ENCODE assay signal across 22 cellular contexts in genomic region chr2:27914793-27915175, GRCh38. TPM values are rescaled to one million over a fixed set of nuclear protein-coding genes. Genes with fewer than 3 reads are reported as not detected.
DNase-seq lines count a peak whose midpoint lies in the region; ATAC-seq and TF ChIP-seq lines count a peak whose summit lies in the region.
"Had no signal": no experiment of that assay in that cellular context is flagged by ENCODE, and none has a peak within 500 bp of the region (broad histone marks: within the 10 kb centered on the region; RNA-seq: fewer than 3 reads in every experiment).

No MANE protein-coding gene starts in this region.

- TF ChIP-seq POLR2A in heart left ventricle (IDR thresholded peaks at IDR 0.05) (no peak), prostate gland (IDR thresholded peaks at IDR 0.05) (no peak)

- H3K4me1 Mint-ChIP-seq in activated CD8-positive, alpha-beta T cell treated with anti-CD3 and anti-CD28 coated beads for 36 hours (ENCODE audit: low read depth) = peaks cover 28% of the 10 kb centered on the region
- peaks cover 2% of the 10 kb centered on the region for H3K4me1 Mint-ChIP-seq in activated CD8-positive, alpha-beta T cell treated with anti-CD3 and anti-CD28 coated beads, Interleukin-2, amount 10 ng/mL, durations not matched to agents 7 days and 5 days (ENCODE audit: low read depth)
- no peaks in the 10 kb centered on the region for H3K4me1 Mint-ChIP-seq in nephron progenitor cell

- H3K4me1 ChIP-seq in heart left ventricle (peaks cover 3 to 38% (median 26%) of the 10 kb centered on the region in 12 donors), prostate gland (replicated peaks) (peaks cover 7% of the 10 kb centered on the region), upper lobe of right lung (peaks cover 26% of the 10 kb centered on the region)

- H3K27me3 Mint-ChIP-seq in activated CD8-positive, alpha-beta T cell treated with anti-CD3 and anti-CD28 coated beads for 36 hours = no peaks in the 10 kb centered on the region
- H3K27me3 Mint-ChIP-seq in activated CD8-positive, alpha-beta T cell treated with anti-CD3 and anti-CD28 coated beads, Interleukin-2, amount 10 ng/mL, durations not matched to agents 7 days and 5 days (ENCODE audit: low read depth) = no peaks in the 10 kb centered on the region
- H3K27me3 Mint-ChIP-seq in nephron progenitor cell (ENCODE audit: low read depth, poor library complexity) = peaks cover 2% of the 10 kb centered on the region
- H3K27me3 Mint-ChIP-seq: B cell; natural killer cell treated with Interleukin-12 subunit alpha and Interleukin-12 subunit beta and Interleukin-15 and Interleukin-18, amount 100 ng/mL, for 72 hours had no signal

- no peak for DNase-seq in activated CD8-positive, alpha-beta T cell treated with anti-CD3 and anti-CD28 coated beads for 36 hours
- DNase-seq in activated CD8-positive, alpha-beta T cell treated with anti-CD3 and anti-CD28 coated beads, Interleukin-2, amount 10 ng/mL, durations not matched to agents 7 days and 5 days = no peak
- DNase-seq in heart left ventricle (no peak), prostate gland (ENCODE audit: low spot score) (peak; percentile 26), upper lobe of right lung (no peak), iPS-NIHi11 (ENCODE audit: low spot score) (no peak), nephron progenitor cell (no peak), ACHN (no peak)
- DNase-seq: activated CD8-positive, alpha-beta memory T cell treated with anti-CD3 and anti-CD28 coated beads, Interleukin-2, amount 50 U/mL, for 4 hours; activated effector memory CD4-positive, alpha-beta T cell treated with anti-CD3 and anti-CD28 coated beads, Interleukin-2, amount 50 U/mL, for 16 hours; amniotic stem cell; central memory CD4-positive, alpha-beta T cell; glutamatergic neuron; mesendoderm; NCI-H1105; NCI-H2107; NCI-H524 treated with DMSO at 0.1 percent for 48 hours; SW 1271 had no signal

- H3K4me3 Mint-ChIP-seq in activated CD8-positive, alpha-beta T cell treated with anti-CD3 and anti-CD28 coated beads for 36 hours = no peak overlapping the region
- H3K4me3 Mint-ChIP-seq in activated CD8-positive, alpha-beta T cell treated with anti-CD3 and anti-CD28 coated beads, Interleukin-2, amount 10 ng/mL, durations not matched to agents 7 days and 5 days = no peak overlapping the region
- H3K4me3 Mint-ChIP-seq in nephron progenitor cell = no peak overlapping the region
- H3K4me3 Mint-ChIP-seq: B cell; natural killer cell treated with Interleukin-12 subunit alpha and Interleukin-12 subunit beta and Interleukin-15 and Interleukin-18, amount 100 ng/mL, for 72 hours had no signal

- H3K9me3 Mint-ChIP-seq in activated CD8-positive, alpha-beta T cell treated with anti-CD3 and anti-CD28 coated beads for 36 hours = no peaks in the 10 kb centered on the region
- H3K9me3 Mint-ChIP-seq in activated CD8-positive, alpha-beta T cell treated with anti-CD3 and anti-CD28 coated beads, Interleukin-2, amount 10 ng/mL, durations not matched to agents 7 days and 5 days (ENCODE audit: insufficient read depth) = peaks cover 3% of the 10 kb centered on the region
- no peaks in the 10 kb centered on the region for H3K9me3 Mint-ChIP-seq in nephron progenitor cell
- H3K9me3 Mint-ChIP-seq: natural killer cell treated with Interleukin-12 subunit alpha and Interleukin-12 subunit beta and Interleukin-15 and Interleukin-18, amount 100 ng/mL, for 72 hours had no signal

- no peak overlapping the region for H3K27ac Mint-ChIP-seq in activated CD8-positive, alpha-beta T cell treated with anti-CD3 and anti-CD28 coated beads for 36 hours
- H3K27ac Mint-ChIP-seq in activated CD8-positive, alpha-beta T cell treated with anti-CD3 and anti-CD28 coated beads, Interleukin-2, amount 10 ng/mL, durations not matched to agents 7 days and 5 days = no peak overlapping the region
- H3K27ac Mint-ChIP-seq in nephron progenitor cell = no peak overlapping the region
- H3K27ac Mint-ChIP-seq: natural killer cell treated with Interleukin-12 subunit alpha and Interleukin-12 subunit beta and Interleukin-15 and Interleukin-18, amount 100 ng/mL, for 72 hours had no signal

- H3K27ac ChIP-seq in heart left ventricle (peak overlapping the region in 8 of 12 donors; percentile 11 to 78 (median 29)), prostate gland (peak overlapping the region; percentile 67 to 70), upper lobe of right lung (peak overlapping the region; percentile 24)

- in situ Hi-C loops in ACHN (cut with HindIII; ENCODE audit: low pct_ligation_motif_present, low pct_unique_long_range_greater_than_20kb, low sequenced_read_pairs) = no loop called here

- CTCF ChIA-PET in activated CD8-positive, alpha-beta T cell treated with anti-CD3 and anti-CD28 coated beads for 36 hours (lab: Charles Lee) = interaction anchor here (1.4 kb wide), 1 partner anchor 39 kb away, joined by 4 read pairs; no protein-coding TSS in a partner anchor
- CTCF ChIA-PET in activated CD8-positive, alpha-beta T cell treated with anti-CD3 and anti-CD28 coated beads, Interleukin-2, amount 10 ng/mL, durations not matched to agents 7 days and 5 days (lab: Charles Lee) = interaction anchor here (1.1 to 1.2 kb wide), 2 partner anchors 8 to 191 kb away, joined by 3 to 4 read pairs; no protein-coding TSS in a partner anchor

- intact Hi-C loops in activated CD8-positive, alpha-beta T cell treated with anti-CD3 and anti-CD28 coated beads for 36 hours (cut with micrococcal nuclease) = no loop called here
- intact Hi-C loops in heart left ventricle (cut with DNase I) = no loop called here
- intact Hi-C loops in prostate gland (cut with DNase I) = loop anchor here (10.0 kb wide), 1 partner anchor 480 kb away; the partner anchor contains the start of gene FOSL2
- intact Hi-C loops in upper lobe of right lung (cut with DNase I) = no loop called here

- H3K36me3 Mint-ChIP-seq in activated CD8-positive, alpha-beta T cell treated with anti-CD3 and anti-CD28 coated beads for 36 hours (ENCODE audit: low read depth) = peaks cover 32% of the 10 kb centered on the region
- peaks cover 26% of the 10 kb centered on the region for H3K36me3 Mint-ChIP-seq in activated CD8-positive, alpha-beta T cell treated with anti-CD3 and anti-CD28 coated beads, Interleukin-2, amount 10 ng/mL, durations not matched to agents 7 days and 5 days (ENCODE audit: low read depth)
- H3K36me3 Mint-ChIP-seq in nephron progenitor cell (ENCODE audit: low read depth) = peaks cover 4% of the 10 kb centered on the region

- H3K27me3 ChIP-seq in heart left ventricle = no peaks in the 10 kb centered on the region
- no peaks in the 10 kb centered on the region for H3K27me3 ChIP-seq in prostate gland (replicated peaks; ENCODE audit: insufficient read depth)
- no peaks in the 10 kb centered on the region for H3K27me3 ChIP-seq in upper lobe of right lung

- H3K36me3 ChIP-seq in heart left ventricle = no peaks in the 10 kb centered on the region
- H3K36me3 ChIP-seq in prostate gland = no peaks in the 10 kb centered on the region
- H3K36me3 ChIP-seq in upper lobe of right lung = no peaks in the 10 kb centered on the region
- H3K36me3 ChIP-seq: thoracic aorta had no signal

- ATAC-seq in activated CD8-positive, alpha-beta T cell treated with anti-CD3 and anti-CD28 coated beads for 36 hours = peak; percentile 48
- no peak for ATAC-seq in activated CD8-positive, alpha-beta T cell treated with anti-CD3 and anti-CD28 coated beads, Interleukin-2, amount 10 ng/mL, durations not matched to agents 7 days and 5 days
- ATAC-seq in heart left ventricle = peak in 1 of 4 donors; percentile 13
- no peak for ATAC-seq in upper lobe of right lung
- ATAC-seq: esophagus mucosa had no signal

- no peak for TF ChIP-seq CTCF in activated CD8-positive, alpha-beta T cell treated with anti-CD3 and anti-CD28 coated beads for 36 hours (IDR thresholded peaks at IDR 0.05)
- no peak for TF ChIP-seq CTCF in heart left ventricle (IDR thresholded peaks at IDR 0.05)
- TF ChIP-seq CTCF in prostate gland (IDR thresholded peaks at IDR 0.05) = no peak
- no peak for TF ChIP-seq CTCF in upper lobe of right lung (IDR thresholded peaks at IDR 0.05)
- no peak for TF ChIP-seq CTCF in nephron progenitor cell (IDR thresholded peaks at IDR 0.05)

- POLR2A ChIA-PET in activated CD8-positive, alpha-beta T cell treated with anti-CD3 and anti-CD28 coated beads for 36 hours (lab: Charles Lee) = interaction anchor here (1.2 kb wide), 1 partner anchor 11 kb away, joined by 3 read pairs; no protein-coding TSS in a partner anchor
- POLR2A ChIA-PET in activated CD8-positive, alpha-beta T cell treated with anti-CD3 and anti-CD28 coated beads, Interleukin-2, amount 10 ng/mL, durations not matched to agents 7 days and 5 days (lab: Charles Lee) = interaction anchor here (1.0 to 1.2 kb wide), 2 partner anchors 24 to 46 kb away, joined by 3 to 4 read pairs; partner anchors contain the start of gene BABAM2

- H3K4me3 ChIP-seq in heart left ventricle (no peak overlapping the region), prostate gland (no peak overlapping the region), upper lobe of right lung (no peak overlapping the region)
- H3K4me3 ChIP-seq: thoracic aorta had no signal

- H3K9me3 ChIP-seq in heart left ventricle (no peaks in the 10 kb centered on the region), prostate gland (no peaks in the 10 kb centered on the region), upper lobe of right lung (no peaks in the 10 kb centered on the region)
- H3K9me3 ChIP-seq: thoracic aorta had no signal

RNA-seq across cellular contexts. Expression of gene BABAM2, which starts 24.3 kb away (rescaled TPM):
- total RNA-seq in activated CD8-positive, alpha-beta T cell treated with anti-CD3 and anti-CD28 coated beads for 36 hours = 10 to 100 TPM; 66.8 to 68.4 TPM
- total RNA-seq in activated CD8-positive, alpha-beta T cell treated with anti-CD3 and anti-CD28 coated beads, Interleukin-2, amount 10 ng/mL, durations not matched to agents 7 days and 5 days = 10 to 100 TPM; 47.0 to 49.0 TPM
- total RNA-seq in heart left ventricle (10 to 100 TPM; 55.1 to 75.1 (median 64.4) TPM), prostate gland (10 to 100 TPM; 35.8 to 37.3 TPM), upper lobe of right lung (36.2 TPM)
- polyA plus RNA-seq in heart left ventricle = 10 to 100 TPM; 22.2 to 46.2 TPM

RNA-seq across cellular contexts. Expression of gene RBKS, which starts 24.6 kb away (rescaled TPM):
- total RNA-seq in activated CD8-positive, alpha-beta T cell treated with anti-CD3 and anti-CD28 coated beads for 36 hours = 1 to 10 TPM; 7.2 to 8.9 TPM
- 1 to 10 TPM; 1.5 to 1.6 TPM for total RNA-seq in activated CD8-positive, alpha-beta T cell treated with anti-CD3 and anti-CD28 coated beads, Interleukin-2, amount 10 ng/mL, durations not matched to agents 7 days and 5 days
- 1 to 10 TPM; 2.0 to 6.0 (median 4.1) TPM for total RNA-seq in heart left ventricle
- polyA plus RNA-seq in heart left ventricle = 1 to 10 TPM; 1.3 to 4.0 TPM
- total RNA-seq in prostate gland = 1 to 10 TPM; 1.6 to 1.8 TPM
- total RNA-seq in upper lobe of right lung = 1.9 TPM
